In the genomic region with DNA sequence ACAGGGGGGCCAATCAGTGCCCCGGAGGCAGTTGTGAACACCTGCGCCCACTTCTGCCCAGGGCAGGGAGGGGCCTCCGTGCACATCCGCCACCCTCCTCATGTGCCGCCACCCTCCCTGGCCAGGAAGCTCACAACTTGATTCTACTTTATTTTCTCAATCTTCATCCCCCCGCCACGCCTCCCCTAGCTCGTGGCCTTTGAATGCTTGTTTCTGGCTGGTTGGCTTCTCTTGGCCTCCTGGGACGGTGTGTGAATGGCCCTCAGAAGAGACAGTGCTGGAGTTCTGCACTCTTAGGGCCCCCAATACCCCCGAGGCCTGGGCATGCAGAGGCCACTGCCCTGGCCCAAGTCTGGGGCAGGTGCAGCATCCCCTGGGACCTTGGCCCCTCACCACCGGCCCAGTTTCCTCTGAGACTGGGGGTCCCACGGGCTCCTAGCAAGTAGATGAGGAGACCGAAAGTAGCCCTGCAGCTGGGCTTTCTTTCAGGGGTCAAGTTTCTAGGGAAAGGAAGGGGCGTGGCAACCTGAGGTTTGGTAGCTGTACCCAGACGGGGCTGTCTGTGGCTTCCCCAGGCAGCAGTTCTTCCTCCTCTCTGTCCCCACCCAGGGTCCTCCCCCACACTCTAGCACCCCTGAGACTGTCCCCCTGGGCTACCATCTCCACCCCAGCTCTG, we compare ENCODE assay signal across 8 cellular contexts. TPM values are rescaled to one million over a fixed set of nuclear protein-coding genes. Genes with fewer than 3 reads are reported as not detected.
DNase-seq lines count a peak whose midpoint lies in the region; ATAC-seq, FAIRE-seq and TF ChIP-seq lines count a peak whose summit lies in the region.

No MANE protein-coding gene starts in this region.

- no peak for TF ChIP-seq CTCF in DND-41 (IDR thresholded peaks at IDR 0.05; ENCODE audit: borderline replicate concordance, extremely low read depth, low read length, poor library complexity, severe bottlenecking)
- TF ChIP-seq CTCF in NB4 (IDR thresholded peaks at IDR 0.05; ENCODE audit: low read depth, low read length), result no peak
- no peak for TF ChIP-seq CTCF in kidney (IDR thresholded peaks at IDR 0.05; ENCODE audit: borderline replicate concordance, extremely low read depth, insufficient read depth)

- H3K9ac ChIP-seq in DND-41 (ENCODE audit: low read depth, low read length) (peak overlapping the region; percentile 76; the same call in 1 of the 2 replicates), mesenchymal stem cell (ENCODE audit: low read length) (no peak overlapping the region), kidney (ENCODE audit: low read length in 2 of 2) (no peak overlapping the region)

- H3K23ac ChIP-seq in mesenchymal stem cell (ENCODE audit: low read length in 2 of 2), result peak overlapping the region in 1 of 2 experiments; percentile 3

- ATAC-seq in DND-41 (ENCODE audit: insufficient read depth, low read depth) (peak; percentile 32; the same call in 2 of the 3 replicates), HG03097 (IDR thresholded peaks at IDR 0.05; ENCODE audit: low FRiP score, unreplicated experiment) (no peak)

- H3K4me1 ChIP-seq in DND-41 (ENCODE audit: insufficient read depth, low read length) (peaks cover 26% of the 10 kb centered on the region), mesenchymal stem cell (ENCODE audit: control insufficient read depth, insufficient read depth, low read depth, low read length) (peaks cover 33% of the 10 kb centered on the region), kidney (ENCODE audit: control insufficient read depth in 1 of 2, insufficient read depth in 1 of 2, low read depth in 1 of 2, low read length in 2 of 2) (peaks cover 3 to 19% of the 10 kb centered on the region in 2 donors)

- no peak overlapping the region for H4K91ac ChIP-seq in mesenchymal stem cell (ENCODE audit: low read length)

- H3K79me2 ChIP-seq in DND-41 (ENCODE audit: insufficient read depth, low read length), result peaks cover 12% of the 10 kb centered on the region

- no peak overlapping the region for H3K18ac ChIP-seq in mesenchymal stem cell (ENCODE audit: low read depth in 1 of 2, low read length in 2 of 2)

- DNase-seq in DND-41 (peak; percentile 70), NB4 (ENCODE audit: low read depth) (peak; percentile 94), activated gamma-delta T cell treated with Interleukin-2 at 50 U/mL for 16 hours (peak; percentile 69), mesenchymal stem cell (no peak), kidney (no peak), NK-92 (lab: John Stamatoyannopoulos, UW; ENCODE audit: unreplicated experiment) (no peak), NCI-H2081 (lab: John Stamatoyannopoulos, UW) (no peak)

- WGBS in mesenchymal stem cell, result 78% methylated on average over 11 of the region's 15 CpGs

- no peak overlapping the region for H2BK120ac ChIP-seq in mesenchymal stem cell (ENCODE audit: low read depth, low read length)

- H3K4me2 ChIP-seq in DND-41 (ENCODE audit: insufficient read depth, low read length), result peak overlapping the region; percentile 92
- peak overlapping the region; percentile 5 for H3K4me2 ChIP-seq in mesenchymal stem cell (ENCODE audit: low read length, poor library complexity, severe bottlenecking)

- H2BK12ac ChIP-seq in mesenchymal stem cell (ENCODE audit: low read length in 2 of 2), result no peak overlapping the region

- no peak overlapping the region; the same call in 1 of the 2 replicates for H3K27ac ChIP-seq in DND-41 (ENCODE audit: low read length)
- no peak overlapping the region for H3K27ac ChIP-seq in mesenchymal stem cell (ENCODE audit: low read length, poor library complexity, severe bottlenecking)
- H3K27ac ChIP-seq in kidney (ENCODE audit: low read depth in 2 of 2, low read length in 2 of 2), result no peak overlapping the region

- H3K9me3 ChIP-seq in DND-41 (ENCODE audit: insufficient read depth, low read length, severe bottlenecking) (no peaks in the 10 kb centered on the region), mesenchymal stem cell (ENCODE audit: control insufficient read depth, low read length) (no peaks in the 10 kb centered on the region), kidney (ENCODE audit: control insufficient read depth in 1 of 2, low read length in 2 of 2) (no peaks in the 10 kb centered on the region)

- H3K27me3 ChIP-seq in DND-41 (ENCODE audit: insufficient read depth, low read length, poor library complexity), result peaks cover 3% of the 10 kb centered on the region
- peaks cover 0 to 16% of the 10 kb centered on the region in 2 experiments for H3K27me3 ChIP-seq in mesenchymal stem cell (ENCODE audit: control insufficient read depth in 1 of 2, insufficient read depth in 1 of 2, low read length in 2 of 2)

- intact Hi-C loops in kidney (cut with DNase I), result no loop called here

- H3K79me1 ChIP-seq in mesenchymal stem cell (replicated peaks; ENCODE audit: low read length, poor library complexity, severe bottlenecking), result peaks cover 24% of the 10 kb centered on the region

- H3K4me3 ChIP-seq in DND-41 (ENCODE audit: low read depth in 1 of 2, low read length in 2 of 2), result peak overlapping the region in 1 of 2 experiments; percentile 86; a peak in 2 of 4 replicates
- H3K4me3 ChIP-seq in NB4 (ENCODE audit: low read depth, low read length), result peak overlapping the region; percentile 79
- H3K4me3 ChIP-seq in mesenchymal stem cell (ENCODE audit: insufficient read depth in 1 of 2, low read depth in 1 of 2, low read length in 2 of 2), result peak overlapping the region in 1 of 2 experiments; percentile 83
- H3K4me3 ChIP-seq in kidney (ENCODE audit: low read length in 2 of 2), result peak overlapping the region in 1 of 2 donors; percentile 59

- H2AK5ac ChIP-seq in mesenchymal stem cell (ENCODE audit: low read length, severe bottlenecking), result no peak overlapping the region

- no peak overlapping the region for H2BK5ac ChIP-seq in mesenchymal stem cell (ENCODE audit: low read depth, low read length, poor library complexity, severe bottlenecking)

- H4K20me1 ChIP-seq in DND-41 (ENCODE audit: insufficient read depth, low read length), result peaks cover 31% of the 10 kb centered on the region

- no peak for FAIRE-seq in kidney (lab: Jason Lieb, UNC)

- H3K4ac ChIP-seq in mesenchymal stem cell (ENCODE audit: low read depth in 1 of 2, low read length in 2 of 2), result peak overlapping the region in 1 of 2 experiments; percentile 3

- no peak overlapping the region for H2AFZ ChIP-seq in DND-41 (ENCODE audit: low read depth, low read length)
- H2AFZ ChIP-seq in mesenchymal stem cell (ENCODE audit: low read depth, low read length), result no peak overlapping the region

- peak overlapping the region; percentile 26 for H2BK15ac ChIP-seq in mesenchymal stem cell (ENCODE audit: low read depth, poor library complexity, severe bottlenecking)

- TF ChIP-seq POLR2A in NB4 (IDR thresholded peaks at IDR 0.05; ENCODE audit: extremely low read depth, insufficient read length), result no peak

- H3K36me3 ChIP-seq in DND-41 (ENCODE audit: insufficient read depth, low read length) (peaks cover 26% of the 10 kb centered on the region), mesenchymal stem cell (ENCODE audit: control insufficient read depth in 1 of 2, insufficient read depth in 2 of 2, low read depth in 1 of 2, low read length in 2 of 2) (peaks cover 7 to 37% of the 10 kb centered on the region in 2 experiments), kidney (ENCODE audit: control insufficient read depth in 1 of 2, insufficient read depth in 2 of 2, low read length in 2 of 2) (no peaks in the 10 kb centered on the region)

- peak overlapping the region in 1 of 2 experiments; percentile 44 for H3K14ac ChIP-seq in mesenchymal stem cell (ENCODE audit: low read length in 2 of 2)

- H4K8ac ChIP-seq in mesenchymal stem cell (ENCODE audit: low read length), result no peak overlapping the region

RNA-seq across cellular contexts. Expression of a gene that starts 1.3 kb away (rescaled TPM):
- 11.6 TPM for polyA plus RNA-seq in mesenchymal stem cell (2013, experiment 1 of 2)
- 13.4 TPM for polyA plus RNA-seq in mesenchymal stem cell (2013, experiment 2 of 2)
- total RNA-seq in kidney, result 20.2 TPM
- polyA plus RNA-seq in kidney (ENCODE audit: insufficient read depth, low read depth, low replicate concordance), result 6.8 TPM

RNA-seq across cellular contexts. Expression of a gene that starts 1.9 kb away (rescaled TPM):
- polyA plus RNA-seq in mesenchymal stem cell (2013, experiment 1 of 2), result 0.54 TPM
- polyA plus RNA-seq in mesenchymal stem cell (2013, experiment 2 of 2), result 0.40 TPM
- total RNA-seq in kidney, result 1.2 TPM
- 0.39 TPM for polyA plus RNA-seq in kidney (ENCODE audit: insufficient read depth, low read depth, low replicate concordance)

RNA-seq across cellular contexts. Expression of a gene that starts 6.2 kb away (rescaled TPM):
- 0.08 TPM for polyA plus RNA-seq in mesenchymal stem cell (2013, experiment 1 of 2)
- not detected for polyA plus RNA-seq in mesenchymal stem cell (2013, experiment 2 of 2)
- 0.31 TPM for total RNA-seq in kidney
- not detected for polyA plus RNA-seq in kidney (ENCODE audit: insufficient read depth, low read depth, low replicate concordance)

RNA-seq across cellular contexts. Expression of a gene that starts 15.0 kb away (rescaled TPM):
- 57.9 TPM for polyA plus RNA-seq in mesenchymal stem cell (2013, experiment 1 of 2)
- polyA plus RNA-seq in mesenchymal stem cell (2013, experiment 2 of 2), result 60.9 TPM
- 53.8 TPM for total RNA-seq in kidney
- polyA plus RNA-seq in kidney (ENCODE audit: insufficient read depth, low read depth, low replicate concordance), result 90.9 TPM

RNA-seq across cellular contexts. Expression of a gene that starts 28.6 kb away (rescaled TPM):
- 0.33 TPM for polyA plus RNA-seq in mesenchymal stem cell (2013, experiment 1 of 2)
- 0.27 TPM for polyA plus RNA-seq in mesenchymal stem cell (2013, experiment 2 of 2)
- total RNA-seq in kidney, result 56.7 TPM
- 36.5 TPM for polyA plus RNA-seq in kidney (ENCODE audit: insufficient read depth, low read depth, low replicate concordance)

Comparison
In these comparisons a context has a peak if more than half of its experiments do, and no peak if none do; other contexts are left out.
1. DNase-seq: peak in DND-41 (single experiment), NB4 (single experiment) and activated gamma-delta T cell treated with Interleukin-2 at 50 U/mL for 16 hours (single experiment); none in mesenchymal stem cell (single experiment), kidney (single experiment), NK-92 (single experiment) and NCI-H2081 (0 of 2).